In the genomic region with DNA sequence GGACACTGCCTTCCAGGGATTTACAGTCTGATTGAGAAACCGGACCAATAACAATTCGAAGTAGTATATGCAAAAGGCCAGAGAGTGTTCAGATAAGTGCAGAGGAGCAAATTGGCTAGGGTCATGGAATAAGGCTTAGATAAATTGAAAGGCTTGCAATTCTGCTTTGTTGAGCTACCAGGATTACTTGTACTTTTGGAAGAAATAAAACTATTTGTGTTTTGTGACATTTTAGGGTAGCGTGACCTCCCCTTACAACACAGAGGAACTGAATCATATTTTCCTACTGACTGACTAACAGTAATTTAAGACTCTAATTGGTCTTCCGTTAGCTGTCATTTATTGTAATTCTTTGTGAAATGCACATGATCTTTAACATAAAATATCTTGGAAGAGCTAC, we compare ENCODE assay signal across 13 cellular contexts.
DNase-seq lines count a peak whose midpoint lies in the region; ATAC-seq and TF ChIP-seq lines count a peak whose summit lies in the region.
"Had no signal": no experiment of that assay in that cellular context is flagged by ENCODE, and none has a peak within 500 bp of the region (broad histone marks: within the 10 kb centered on the region; RNA-seq: fewer than 3 reads in every experiment).

No MANE protein-coding gene starts in this region.

- peaks cover 91% of the 10 kb centered on the region for H3K4me1 Mint-ChIP-seq in activated T-cell treated with anti-CD3 and anti-CD28 coated beads, Interleukin-2, amount 50 U/mL, for 72 hours (ENCODE audit: low read depth)
- peaks cover 70% of the 10 kb centered on the region for H3K4me1 Mint-ChIP-seq in activated T-cell treated with anti-CD3 and anti-CD28 coated beads, Interleukin-2, amount 50 U/mL, for 4 hours (ENCODE audit: low read depth)
- peaks cover 94% of the 10 kb centered on the region for H3K4me1 Mint-ChIP-seq in stimulated activated naive CD8-positive, alpha-beta T cell treated with anti-CD3 and anti-CD28 coated beads, Interleukin-15, amount 100 ng/mL, for 72 hours

- H3K4me3 ChIP-seq in fibroblast of lung (replicated peaks in 1 of 4; ENCODE audit: control extremely low read depth in 1 of 4, insufficient read depth in 1 of 4, low read depth in 3 of 4, low read length in 4 of 4), result no peak overlapping the region

- DNase-seq in activated T-cell treated with anti-CD3 and anti-CD28 coated beads, Interleukin-2, amount 50 U/mL, for 72 hours, result no peak
- no peak for DNase-seq in activated T-cell treated with anti-CD3 and anti-CD28 coated beads, Interleukin-2, amount 50 U/mL, for 4 hours
- DNase-seq in SIG-M5 (lab: John Stamatoyannopoulos, UW) (peak; percentile 65), fibroblast of lung (ENCODE audit: low read depth in 2 of 2) (peak; percentile 37 to 74), NCI-H526 treated with DMSO at 0.1 percent for 48 hours (lab: John Stamatoyannopoulos, UW) (no peak), foreskin keratinocyte (no peak)
- DNase-seq in stimulated activated naive CD8-positive, alpha-beta T cell treated with anti-CD3 and anti-CD28 coated beads, Interleukin-15, amount 100 ng/mL, for 72 hours, result no peak
- DNase-seq: GDM1, Karpas-422, mammary epithelial cell, NCI-H524 treated with DMSO at 0.1 percent for 48 hours had no signal

- no peaks in the 10 kb centered on the region for H3K9me3 ChIP-seq in fibroblast of lung (ENCODE audit: control insufficient read depth, insufficient read depth, low read depth, low read length)

- no peaks in the 10 kb centered on the region for H3K27me3 Mint-ChIP-seq in activated T-cell treated with anti-CD3 and anti-CD28 coated beads, Interleukin-2, amount 50 U/mL, for 72 hours (ENCODE audit: low read depth)
- no peaks in the 10 kb centered on the region for H3K27me3 Mint-ChIP-seq in activated T-cell treated with anti-CD3 and anti-CD28 coated beads, Interleukin-2, amount 50 U/mL, for 4 hours (ENCODE audit: low read depth)
- no peaks in the 10 kb centered on the region for H3K27me3 Mint-ChIP-seq in stimulated activated naive CD8-positive, alpha-beta T cell treated with anti-CD3 and anti-CD28 coated beads, Interleukin-15, amount 100 ng/mL, for 72 hours

- H3K27me3 ChIP-seq in fibroblast of lung (ENCODE audit: control insufficient read depth, insufficient read depth, low read length), result no peaks in the 10 kb centered on the region
- H3K27me3 ChIP-seq in foreskin keratinocyte, result no peaks in the 10 kb centered on the region

- no peaks in the 10 kb centered on the region for H3K36me3 ChIP-seq in fibroblast of lung (ENCODE audit: control insufficient read depth, insufficient read depth, low read length)

- H3K9me3 Mint-ChIP-seq in activated T-cell treated with anti-CD3 and anti-CD28 coated beads, Interleukin-2, amount 50 U/mL, for 72 hours, result no peaks in the 10 kb centered on the region
- no peaks in the 10 kb centered on the region for H3K9me3 Mint-ChIP-seq in activated T-cell treated with anti-CD3 and anti-CD28 coated beads, Interleukin-2, amount 50 U/mL, for 4 hours
- no peaks in the 10 kb centered on the region for H3K9me3 Mint-ChIP-seq in stimulated activated naive CD8-positive, alpha-beta T cell treated with anti-CD3 and anti-CD28 coated beads, Interleukin-15, amount 100 ng/mL, for 72 hours

- H3K79me2 ChIP-seq in fibroblast of lung (ENCODE audit: control insufficient read depth, insufficient read depth, low read length), result peaks cover under 1% of the 10 kb centered on the region

- ATAC-seq in activated T-cell treated with anti-CD3 and anti-CD28 coated beads, Interleukin-2, amount 50 U/mL, for 72 hours (replicated peaks in 1 of 2), result peak in 1 of 2 donors; percentile 12
- ATAC-seq in activated T-cell treated with anti-CD3 and anti-CD28 coated beads, Interleukin-2, amount 50 U/mL, for 4 hours, result no peak
- ATAC-seq in stimulated activated naive CD8-positive, alpha-beta T cell treated with anti-CD3 and anti-CD28 coated beads, Interleukin-15, amount 100 ng/mL, for 72 hours, result peak; percentile 31
- ATAC-seq in GM21825 (IDR thresholded peaks at IDR 0.05; ENCODE audit: unreplicated experiment), result no peak
- no peak for ATAC-seq in foreskin keratinocyte
- ATAC-seq: SK-N-SH treated with all-trans-retinoic acid at 6 μM for 48 hours had no signal

- no peaks in the 10 kb centered on the region for H3K36me3 Mint-ChIP-seq in activated T-cell treated with anti-CD3 and anti-CD28 coated beads, Interleukin-2, amount 50 U/mL, for 72 hours (ENCODE audit: insufficient read depth in 2 of 2)
- H3K36me3 Mint-ChIP-seq in activated T-cell treated with anti-CD3 and anti-CD28 coated beads, Interleukin-2, amount 50 U/mL, for 4 hours (ENCODE audit: insufficient read depth), result peaks cover 7% of the 10 kb centered on the region

- H2AFZ ChIP-seq in fibroblast of lung (ENCODE audit: low read length), result no peak overlapping the region

- H4K20me1 ChIP-seq in fibroblast of lung (ENCODE audit: control insufficient read depth, extremely low read depth, insufficient read depth, low read length), result no peaks in the 10 kb centered on the region

- no peak overlapping the region for H3K4me2 ChIP-seq in fibroblast of lung (ENCODE audit: extremely low read depth, insufficient read depth, low read length)

- H3K9ac ChIP-seq in fibroblast of lung (ENCODE audit: insufficient read depth, low read length), result no peak overlapping the region

- H3K4me3 Mint-ChIP-seq in activated T-cell treated with anti-CD3 and anti-CD28 coated beads, Interleukin-2, amount 50 U/mL, for 72 hours, result peak overlapping the region; percentile 49 to 65
- H3K4me3 Mint-ChIP-seq in activated T-cell treated with anti-CD3 and anti-CD28 coated beads, Interleukin-2, amount 50 U/mL, for 4 hours, result no peak overlapping the region
- H3K4me3 Mint-ChIP-seq in stimulated activated naive CD8-positive, alpha-beta T cell treated with anti-CD3 and anti-CD28 coated beads, Interleukin-15, amount 100 ng/mL, for 72 hours, result peak overlapping the region; percentile 59 to 63

- H3K27ac Mint-ChIP-seq in activated T-cell treated with anti-CD3 and anti-CD28 coated beads, Interleukin-2, amount 50 U/mL, for 72 hours, result peak overlapping the region; percentile 44
- peak overlapping the region; percentile 90 to 92 for H3K27ac Mint-ChIP-seq in stimulated activated naive CD8-positive, alpha-beta T cell treated with anti-CD3 and anti-CD28 coated beads, Interleukin-15, amount 100 ng/mL, for 72 hours

- TF ChIP-seq CTCF in fibroblast of lung (conservative IDR thresholded peaks at IDR 0.05 in 1 of 2, IDR thresholded peaks at IDR 0.05 in 1 of 2; ENCODE audit: low read depth in 1 of 2, low read length in 2 of 2) (no peak), foreskin keratinocyte (conservative IDR thresholded peaks at IDR 0.05) (no peak)

- H3K4me1 ChIP-seq in fibroblast of lung (ENCODE audit: control insufficient read depth, extremely low read depth, insufficient read depth, low read length), result peaks cover 7% of the 10 kb centered on the region
- H3K4me1 ChIP-seq in foreskin keratinocyte, result peaks cover 14% of the 10 kb centered on the region

- H3K27ac ChIP-seq in fibroblast of lung (ENCODE audit: insufficient read depth, low read length), result peak overlapping the region; percentile 44
- H3K27ac ChIP-seq in foreskin keratinocyte, result no peak overlapping the region

Comparison
In these comparisons a context has a peak if more than half of its experiments do, and no peak if none do; other contexts are left out.
1. DNase-seq: peak in SIG-M5 (single experiment) and fibroblast of lung (2 of 2); none in activated T-cell treated with anti-CD3 and anti-CD28 coated beads, Interleukin-2, amount 50 U/mL, for 72 hours (0 of 2), activated T-cell treated with anti-CD3 and anti-CD28 coated beads, Interleukin-2, amount 50 U/mL, for 4 hours (single experiment), stimulated activated naive CD8-positive, alpha-beta T cell treated with anti-CD3 and anti-CD28 coated beads, Interleukin-15, amount 100 ng/mL, for 72 hours (0 of 2), NCI-H526 treated with DMSO at 0.1 percent for 48 hours (single experiment) and foreskin keratinocyte (0 of 2).